In the genomic region with DNA sequence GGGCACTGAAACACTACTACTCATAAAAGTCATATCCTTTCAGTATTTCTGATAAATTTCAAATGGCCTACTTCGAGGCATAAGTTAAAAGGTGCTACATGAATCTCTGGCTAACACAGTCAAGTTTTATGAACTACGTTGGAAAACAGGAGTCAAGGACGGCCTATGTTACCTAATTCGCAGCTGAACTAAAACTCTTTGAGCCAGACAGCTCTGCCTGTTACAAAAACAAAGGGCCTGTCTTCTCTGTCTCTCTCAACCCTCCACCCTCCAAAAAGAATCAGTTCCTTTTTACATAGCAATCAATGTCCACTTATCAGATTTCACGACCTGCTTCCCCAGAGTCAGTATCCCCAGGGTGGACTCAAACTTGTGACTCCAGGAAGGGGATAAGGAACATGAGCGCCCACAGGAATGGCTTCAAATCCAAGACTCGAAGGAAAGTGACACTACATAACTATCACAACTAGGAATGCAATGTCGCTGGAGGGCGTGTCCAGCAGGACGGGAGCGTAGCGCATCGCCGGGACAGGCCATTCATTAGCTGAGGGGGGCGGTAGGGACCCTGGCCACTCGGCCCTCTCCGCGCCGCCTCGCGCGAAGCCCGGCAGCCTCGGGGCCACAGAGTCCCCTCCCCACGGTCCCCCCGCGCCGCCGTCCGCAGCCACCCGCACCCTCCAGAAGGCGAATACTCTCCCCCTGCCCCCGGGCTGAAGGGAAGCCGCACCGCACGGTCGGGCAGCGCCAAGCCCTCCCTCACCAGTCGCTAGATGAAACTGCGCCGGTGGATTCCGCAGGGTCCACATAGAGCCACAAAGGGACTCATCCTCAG, we compare ENCODE assay signal across 1 cellular context.
TF ChIP-seq lines count a peak whose summit lies in the region.

No MANE protein-coding gene starts in this region.

TF ChIP-seq in HepG2, 621 proteins besides CTCF, POLR2A, EP300 and RAD21 (continued from another document):
- TF ChIP-seq, protein P1, sequence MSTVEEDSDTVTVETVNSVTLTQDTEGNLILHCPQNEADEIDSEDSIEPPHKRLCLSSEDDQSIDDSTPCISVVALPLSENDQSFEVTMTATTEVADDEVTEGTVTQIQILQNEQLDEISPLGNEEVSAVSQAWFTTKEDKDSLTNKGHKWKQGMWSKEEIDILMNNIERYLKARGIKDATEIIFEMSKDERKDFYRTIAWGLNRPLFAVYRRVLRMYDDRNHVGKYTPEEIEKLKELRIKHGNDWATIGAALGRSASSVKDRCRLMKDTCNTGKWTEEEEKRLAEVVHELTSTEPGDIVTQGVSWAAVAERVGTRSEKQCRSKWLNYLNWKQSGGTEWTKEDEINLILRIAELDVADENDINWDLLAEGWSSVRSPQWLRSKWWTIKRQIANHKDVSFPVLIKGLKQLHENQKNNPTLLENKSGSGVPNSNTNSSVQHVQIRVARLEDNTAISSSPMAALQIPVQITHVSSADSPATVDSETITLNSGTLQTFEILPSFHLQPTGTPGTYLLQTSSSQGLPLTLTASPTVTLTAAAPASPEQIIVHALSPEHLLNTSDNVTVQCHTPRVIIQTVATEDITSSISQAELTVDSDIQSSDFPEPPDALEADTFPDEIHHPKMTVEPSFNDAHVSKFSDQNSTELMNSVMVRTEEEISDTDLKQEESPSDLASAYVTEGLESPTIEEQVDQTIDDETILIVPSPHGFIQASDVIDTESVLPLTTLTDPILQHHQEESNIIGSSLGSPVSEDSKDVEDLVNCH (CRISPR knock-in tag; IDR thresholded peaks at IDR 0.05), result no peak
- TF ChIP-seq NR2F6 (IDR thresholded peaks at IDR 0.05) (no peak; the same call in 1 of the 2 replicates), NR2F6 (CRISPR knock-in tag; IDR thresholded peaks at IDR 0.05) (peak; percentile 49; the same call in 1 of the 2 replicates), MIXL1 (CRISPR knock-in tag; IDR thresholded peaks at IDR 0.05) (no peak), PCBP1 (IDR thresholded peaks at IDR 0.05; ENCODE audit: borderline replicate concordance, low read depth, low read length) (no peak)
